ENCODE assay signal across 27 cellular contexts in the genomic region with DNA sequence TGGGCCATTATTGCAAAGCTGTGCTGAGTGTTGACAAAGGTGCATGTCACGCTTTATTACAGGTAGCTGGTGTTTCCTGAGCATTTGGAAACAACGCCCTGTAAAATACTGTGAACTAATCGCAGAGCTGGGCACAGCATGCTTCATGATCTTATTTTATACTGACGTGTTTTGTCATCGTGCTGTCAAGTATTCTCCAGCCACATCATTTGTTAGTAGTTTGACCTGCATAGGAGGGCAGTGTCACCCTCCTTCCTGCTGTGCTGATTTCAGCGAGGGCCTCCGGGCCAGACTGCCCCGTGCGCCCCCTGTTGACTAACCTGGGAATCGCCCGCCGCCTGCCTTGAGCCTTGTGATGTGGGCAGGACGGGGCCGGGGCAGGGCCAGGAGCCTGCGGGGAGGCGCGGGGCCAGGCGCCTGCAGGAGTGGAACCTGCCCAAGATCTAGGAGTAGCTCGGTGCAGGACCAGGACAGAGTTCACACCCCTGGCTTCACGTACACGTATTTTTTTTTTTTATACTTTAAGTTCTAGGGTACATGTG.
DNase-seq lines count a peak whose midpoint lies in the region; ATAC-seq, FAIRE-seq and TF ChIP-seq lines count a peak whose summit lies in the region.
"Had no signal": no experiment of that assay in that cellular context is flagged by ENCODE, and none has a peak within 500 bp of the region (broad histone marks: within the 10 kb centered on the region; RNA-seq: fewer than 3 reads in every experiment).

No MANE protein-coding gene starts in this region.

- TF ChIP-seq CTCF in natural killer cell (IDR thresholded peaks at IDR 0.05) = no peak
- TF ChIP-seq CTCF in NB4 (IDR thresholded peaks at IDR 0.05; ENCODE audit: low read depth, low read length) = peak; percentile 81
- TF ChIP-seq CTCF in SU-DHL-6 (IDR thresholded peaks at IDR 0.05; ENCODE audit: insufficient read depth, low read length, poor library complexity, severe bottlenecking) = peak; percentile 15

- FAIRE-seq in urothelium cell line (lab: Jason Lieb, UNC) (peak; percentile 73), H54 (lab: Jason Lieb, UNC) (no peak)
- FAIRE-seq: GM12891 had no signal

- DNase-seq in natural killer cell = no peak
- DNase-seq in natural killer cell treated with Interleukin-12 subunit alpha and Interleukin-12 subunit beta and Interleukin-15 and Interleukin-18, amount 100 ng/mL, for 72 hours (ENCODE audit: low spot score) = no peak
- peak; percentile 53 for DNase-seq in NB4 (ENCODE audit: low read depth)
- peak; percentile 30 for DNase-seq in urothelium cell line (ENCODE audit: low spot score)
- DNase-seq in NCI-H1105 (lab: John Stamatoyannopoulos, UW) = no peak
- no peak for DNase-seq in H54 (ENCODE audit: insufficient read length, low spot score)
- no peak for DNase-seq in NOMO-1 treated with dmso at 0.1 percent for 144 hours (lab: John Stamatoyannopoulos, UW; ENCODE audit: unreplicated experiment)
- DNase-seq: activated CD4-positive, alpha-beta T cell treated with anti-CD3 and anti-CD28 coated beads, Interleukin-2, amount 50 U/mL, for 4 hours; activated effector memory CD4-positive, alpha-beta T cell treated with Interleukin-2 at 50 U/mL for 16 hours; activated naive CD8-positive, alpha-beta T cell treated with anti-CD3 and anti-CD28 coated beads, Interleukin-2, amount 10 ng/mL, durations not matched to agents 7 days and 5 days; CD4-positive, CD25-positive, alpha-beta regulatory T cell; cerebellar nuclear complex; DMS153; foreskin fibroblast; GF-D8; immature natural killer cell; left lung; NCI-H1436 treated with DMSO at 0.1 percent for 48 hours; NCI-H2171 treated with DMSO at 0.1 percent for 48 hours; substantia nigra had no signal

- no peak overlapping the region for H2AFZ ChIP-seq in SU-DHL-6 (ENCODE audit: low read depth, low read length, severe bottlenecking)
- H2AFZ ChIP-seq: hepatocyte had no signal

- H3K79me2 ChIP-seq in SU-DHL-6 (ENCODE audit: insufficient read depth, low read length) = no peaks in the 10 kb centered on the region
- H3K79me2 ChIP-seq: hepatocyte had no signal

- H3K4me3 Mint-ChIP-seq in natural killer cell = no peak overlapping the region
- H3K4me3 Mint-ChIP-seq in natural killer cell treated with Interleukin-12 subunit alpha and Interleukin-12 subunit beta and Interleukin-15 and Interleukin-18, amount 100 ng/mL, for 72 hours = no peak overlapping the region
- H3K4me3 Mint-ChIP-seq: activated naive CD8-positive, alpha-beta T cell treated with anti-CD3 and anti-CD28 coated beads, Interleukin-2, amount 10 ng/mL, durations not matched to agents 7 days and 5 days; CD4-positive, CD25-positive, alpha-beta regulatory T cell; immature natural killer cell; mesothelial cell of epicardium; T-helper 2 cell treated with Interferon-gamma antibody and Interleukin-4, amounts not matched to agents 5 μg/mL and 100 μg/mL, for 36 hours had no signal

- H3K4me1 Mint-ChIP-seq in natural killer cell = no peaks in the 10 kb centered on the region
- H3K4me1 Mint-ChIP-seq in natural killer cell treated with Interleukin-12 subunit alpha and Interleukin-12 subunit beta and Interleukin-15 and Interleukin-18, amount 100 ng/mL, for 72 hours (ENCODE audit: low read depth in 2 of 2) = no peaks in the 10 kb centered on the region
- H3K4me1 Mint-ChIP-seq: activated naive CD8-positive, alpha-beta T cell treated with anti-CD3 and anti-CD28 coated beads, Interleukin-2, amount 10 ng/mL, durations not matched to agents 7 days and 5 days; CD4-positive, CD25-positive, alpha-beta regulatory T cell; mesothelial cell of epicardium had no signal

- no peaks in the 10 kb centered on the region for H3K36me3 ChIP-seq in SU-DHL-6 (ENCODE audit: low read length)
- H3K36me3 ChIP-seq: left lung, SJSA1, vagina had no signal

- peaks cover 4 to 11% of the 10 kb centered on the region in 2 donors for H3K9me3 Mint-ChIP-seq in natural killer cell
- peaks cover 12% of the 10 kb centered on the region for H3K9me3 Mint-ChIP-seq in natural killer cell treated with Interleukin-12 subunit alpha and Interleukin-12 subunit beta and Interleukin-15 and Interleukin-18, amount 100 ng/mL, for 72 hours

- H3K4me2 ChIP-seq in SU-DHL-6 (ENCODE audit: low read depth, low read length, poor library complexity, severe bottlenecking) = no peak overlapping the region
- H3K4me2 ChIP-seq: hepatocyte had no signal

- no peak overlapping the region for H3K9ac ChIP-seq in SU-DHL-6 (ENCODE audit: low read length)

- intact Hi-C loops in natural killer cell (cut with micrococcal nuclease) = no loop called here

- TF ChIP-seq POLR2A in NB4 (IDR thresholded peaks at IDR 0.05; ENCODE audit: extremely low read depth, insufficient read length) (no peak), H54 (IDR thresholded peaks at IDR 0.05; ENCODE audit: low read depth, low read length) (no peak)

- H3K27me3 ChIP-seq in SU-DHL-6 (ENCODE audit: low read length) = no peaks in the 10 kb centered on the region
- H3K27me3 ChIP-seq: hepatocyte, left lung, SJSA1, vagina had no signal

- H3F3A ChIP-seq in SU-DHL-6 (ENCODE audit: insufficient read depth) = no peaks in the 10 kb centered on the region

- ATAC-seq in natural killer cell = peak in 2 of 3 donors; percentile 40 to 43
- no peak for ATAC-seq in natural killer cell treated with Interleukin-12 subunit alpha and Interleukin-12 subunit beta and Interleukin-15 and Interleukin-18, amount 100 ng/mL, for 72 hours
- ATAC-seq: left lung had no signal

- no peaks in the 10 kb centered on the region for H3K9me3 ChIP-seq in SU-DHL-6 (ENCODE audit: insufficient read depth, low read length)
- H3K9me3 ChIP-seq: SJSA1, vagina had no signal

- no peaks in the 10 kb centered on the region for H3K27me3 Mint-ChIP-seq in natural killer cell (ENCODE audit: low read depth in 2 of 2)
- H3K27me3 Mint-ChIP-seq in natural killer cell treated with Interleukin-12 subunit alpha and Interleukin-12 subunit beta and Interleukin-15 and Interleukin-18, amount 100 ng/mL, for 72 hours = no peaks in the 10 kb centered on the region
- H3K27me3 Mint-ChIP-seq: activated naive CD8-positive, alpha-beta T cell treated with anti-CD3 and anti-CD28 coated beads, Interleukin-2, amount 10 ng/mL, durations not matched to agents 7 days and 5 days; CD4-positive, CD25-positive, alpha-beta regulatory T cell had no signal

- no peak overlapping the region for H3K27ac ChIP-seq in SU-DHL-6 (ENCODE audit: low read depth, low read length)
- H3K27ac ChIP-seq: hepatocyte, left lung, SJSA1, vagina had no signal

- H4K20me1 ChIP-seq in SU-DHL-6 (ENCODE audit: low read depth, low read length) = no peaks in the 10 kb centered on the region

- H3K9me2 ChIP-seq in SU-DHL-6 (replicated peaks; ENCODE audit: insufficient read depth, low read length) = no peaks in the 10 kb centered on the region

- H3K27ac Mint-ChIP-seq in natural killer cell = no peak overlapping the region
- no peak overlapping the region for H3K27ac Mint-ChIP-seq in natural killer cell treated with Interleukin-12 subunit alpha and Interleukin-12 subunit beta and Interleukin-15 and Interleukin-18, amount 100 ng/mL, for 72 hours
- H3K27ac Mint-ChIP-seq: activated naive CD8-positive, alpha-beta T cell treated with anti-CD3 and anti-CD28 coated beads, Interleukin-2, amount 10 ng/mL, durations not matched to agents 7 days and 5 days; CD4-positive, CD25-positive, alpha-beta regulatory T cell; immature natural killer cell; mesothelial cell of epicardium; T-helper 2 cell treated with Interferon-gamma antibody and Interleukin-4, amounts not matched to agents 5 μg/mL and 100 μg/mL, for 36 hours had no signal

- peaks cover 6% of the 10 kb centered on the region for H3K36me3 Mint-ChIP-seq in natural killer cell
- no peaks in the 10 kb centered on the region for H3K36me3 Mint-ChIP-seq in natural killer cell treated with Interleukin-12 subunit alpha and Interleukin-12 subunit beta and Interleukin-15 and Interleukin-18, amount 100 ng/mL, for 72 hours
- H3K36me3 Mint-ChIP-seq: activated naive CD8-positive, alpha-beta T cell treated with anti-CD3 and anti-CD28 coated beads, Interleukin-2, amount 10 ng/mL, durations not matched to agents 7 days and 5 days; CD4-positive, CD25-positive, alpha-beta regulatory T cell; immature natural killer cell had no signal

- H3K4me3 ChIP-seq in NB4 (ENCODE audit: low read depth, low read length) (no peak overlapping the region), SU-DHL-6 (ENCODE audit: insufficient read depth, low read length, poor library complexity, severe bottlenecking) (no peak overlapping the region)
- H3K4me3 ChIP-seq: hepatocyte, left lung, SJSA1, vagina had no signal

Comparison
In these comparisons a context has a peak if more than half of its experiments do, and no peak if none do; other contexts are left out.
1. ATAC-seq: peak in natural killer cell (2 of 3); none in natural killer cell treated with Interleukin-12 subunit alpha and Interleukin-12 subunit beta and Interleukin-15 and Interleukin-18, amount 100 ng/mL, for 72 hours (0 of 2).
2. DNase-seq: peak in NB4 (single experiment) and urothelium cell line (single experiment); none in natural killer cell (single experiment), natural killer cell treated with Interleukin-12 subunit alpha and Interleukin-12 subunit beta and Interleukin-15 and Interleukin-18, amount 100 ng/mL, for 72 hours (single experiment), NCI-H1105 (single experiment), H54 (single experiment) and NOMO-1 treated with dmso at 0.1 percent for 144 hours (single experiment).